Comparison of ENCODE assay signal across 1 cellular context in the genomic region with DNA sequence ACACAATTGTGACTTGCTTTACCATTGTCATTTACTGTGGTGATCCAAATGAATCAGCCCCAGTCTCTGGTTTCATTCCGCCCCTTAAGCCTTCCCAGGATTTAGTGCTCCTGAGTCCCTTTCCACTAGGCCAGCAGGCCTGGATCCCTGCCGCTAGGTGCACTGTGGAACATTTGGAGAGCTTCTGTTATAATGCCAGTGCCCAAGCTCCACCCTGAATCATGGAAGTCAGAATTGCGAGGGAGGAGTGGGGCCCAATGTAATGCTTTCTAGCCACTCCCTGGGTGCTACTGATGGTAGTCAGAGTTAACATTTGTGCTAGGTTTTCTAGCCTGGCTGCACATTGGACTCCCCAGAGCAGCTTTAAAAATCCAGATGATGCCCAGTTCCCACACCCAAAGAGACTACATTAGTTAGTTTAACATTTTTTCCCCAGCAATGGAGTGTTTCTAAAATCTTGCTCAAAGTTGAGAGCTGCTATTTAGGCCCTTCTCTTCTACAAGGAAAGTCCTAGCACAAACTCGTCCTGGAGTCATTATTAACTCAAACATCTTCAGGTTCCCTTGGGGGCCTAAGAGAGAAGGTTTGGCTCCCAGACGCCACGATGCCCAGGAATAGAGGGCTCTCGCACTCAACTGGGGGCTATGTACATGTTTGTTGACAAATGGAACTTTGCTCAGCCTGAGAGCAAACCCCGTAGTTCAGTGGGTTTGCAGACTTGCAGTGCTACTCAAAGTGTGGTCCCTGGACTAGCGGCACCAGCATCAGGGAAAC.
TF ChIP-seq lines count a peak whose summit lies in the region.

No MANE protein-coding gene starts in this region.

TF ChIP-seq in GM23338, 12 proteins besides CTCF, POLR2A, EP300 and RAD21 (continued from another document):
- TF ChIP-seq, protein P1, sequence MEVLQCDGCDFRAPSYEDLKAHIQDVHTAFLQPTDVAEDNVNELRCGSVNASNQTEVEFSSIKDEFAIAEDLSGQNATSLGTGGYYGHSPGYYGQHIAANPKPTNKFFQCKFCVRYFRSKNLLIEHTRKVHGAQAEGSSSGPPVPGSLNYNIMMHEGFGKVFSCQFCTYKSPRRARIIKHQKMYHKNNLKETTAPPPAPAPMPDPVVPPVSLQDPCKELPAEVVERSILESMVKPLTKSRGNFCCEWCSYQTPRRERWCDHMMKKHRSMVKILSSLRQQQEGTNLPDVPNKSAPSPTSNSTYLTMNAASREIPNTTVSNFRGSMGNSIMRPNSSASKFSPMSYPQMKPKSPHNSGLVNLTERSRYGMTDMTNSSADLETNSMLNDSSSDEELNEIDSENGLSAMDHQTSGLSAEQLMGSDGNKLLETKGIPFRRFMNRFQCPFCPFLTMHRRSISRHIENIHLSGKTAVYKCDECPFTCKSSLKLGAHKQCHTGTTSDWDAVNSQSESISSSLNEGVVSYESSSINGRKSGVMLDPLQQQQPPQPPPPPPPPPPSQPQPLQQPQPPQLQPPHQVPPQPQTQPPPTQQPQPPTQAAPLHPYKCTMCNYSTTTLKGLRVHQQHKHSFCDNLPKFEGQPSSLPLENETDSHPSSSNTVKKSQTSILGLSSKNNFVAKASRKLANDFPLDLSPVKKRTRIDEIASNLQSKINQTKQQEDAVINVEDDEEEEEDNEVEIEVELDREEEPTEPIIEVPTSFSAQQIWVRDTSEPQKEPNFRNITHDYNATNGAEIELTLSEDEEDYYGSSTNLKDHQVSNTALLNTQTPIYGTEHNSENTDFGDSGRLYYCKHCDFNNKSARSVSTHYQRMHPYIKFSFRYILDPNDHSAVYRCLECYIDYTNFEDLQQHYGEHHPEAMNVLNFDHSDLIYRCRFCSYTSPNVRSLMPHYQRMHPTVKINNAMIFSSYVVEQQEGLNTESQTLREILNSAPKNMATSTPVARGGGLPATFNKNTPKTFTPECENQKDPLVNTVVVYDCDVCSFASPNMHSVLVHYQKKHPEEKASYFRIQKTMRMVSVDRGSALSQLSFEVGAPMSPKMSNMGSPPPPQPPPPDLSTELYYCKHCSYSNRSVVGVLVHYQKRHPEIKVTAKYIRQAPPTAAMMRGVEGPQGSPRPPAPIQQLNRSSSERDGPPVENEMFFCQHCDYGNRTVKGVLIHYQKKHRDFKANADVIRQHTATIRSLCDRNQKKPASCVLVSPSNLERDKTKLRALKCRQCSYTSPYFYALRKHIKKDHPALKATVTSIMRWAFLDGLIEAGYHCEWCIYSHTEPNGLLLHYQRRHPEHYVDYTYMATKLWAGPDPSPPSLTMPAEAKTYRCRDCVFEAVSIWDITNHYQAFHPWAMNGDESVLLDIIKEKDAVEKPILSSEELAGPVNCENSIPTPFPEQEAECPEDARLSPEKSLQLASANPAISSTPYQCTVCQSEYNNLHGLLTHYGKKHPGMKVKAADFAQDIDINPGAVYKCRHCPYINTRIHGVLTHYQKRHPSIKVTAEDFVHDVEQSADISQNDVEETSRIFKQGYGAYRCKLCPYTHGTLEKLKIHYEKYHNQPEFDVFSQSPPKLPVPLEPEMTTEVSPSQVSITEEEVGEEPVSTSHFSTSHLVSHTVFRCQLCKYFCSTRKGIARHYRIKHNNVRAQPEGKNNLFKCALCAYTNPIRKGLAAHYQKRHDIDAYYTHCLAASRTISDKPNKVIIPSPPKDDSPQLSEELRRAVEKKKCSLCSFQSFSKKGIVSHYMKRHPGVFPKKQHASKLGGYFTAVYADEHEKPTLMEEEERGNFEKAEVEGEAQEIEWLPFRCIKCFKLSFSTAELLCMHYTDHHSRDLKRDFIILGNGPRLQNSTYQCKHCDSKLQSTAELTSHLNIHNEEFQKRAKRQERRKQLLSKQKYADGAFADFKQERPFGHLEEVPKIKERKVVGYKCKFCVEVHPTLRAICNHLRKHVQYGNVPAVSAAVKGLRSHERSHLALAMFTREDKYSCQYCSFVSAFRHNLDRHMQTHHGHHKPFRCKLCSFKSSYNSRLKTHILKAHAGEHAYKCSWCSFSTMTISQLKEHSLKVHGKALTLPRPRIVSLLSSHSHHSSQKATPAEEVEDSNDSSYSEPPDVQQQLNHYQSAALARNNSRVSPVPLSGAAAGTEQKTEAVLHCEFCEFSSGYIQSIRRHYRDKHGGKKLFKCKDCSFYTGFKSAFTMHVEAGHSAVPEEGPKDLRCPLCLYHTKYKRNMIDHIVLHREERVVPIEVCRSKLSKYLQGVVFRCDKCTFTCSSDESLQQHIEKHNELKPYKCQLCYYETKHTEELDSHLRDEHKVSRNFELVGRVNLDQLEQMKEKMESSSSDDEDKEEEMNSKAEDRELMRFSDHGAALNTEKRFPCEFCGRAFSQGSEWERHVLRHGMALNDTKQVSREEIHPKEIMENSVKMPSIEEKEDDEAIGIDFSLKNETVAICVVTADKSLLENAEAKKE (CRISPR knock-in tag; IDR thresholded peaks at IDR 0.05), result no peak
